1 cellular context compared by ENCODE assay signal in genomic region chr15:95868450-95868849, GRCh38.
A peak's percentile ranks its signal among the peaks of the same experiment; 100 is the strongest.
TF ChIP-seq lines count a peak whose summit lies in the region.

No MANE protein-coding gene starts in this region.

TF ChIP-seq in GM12878, 131 proteins besides CTCF, POLR2A, EP300 and RAD21 (continued from another document and continues in another):
- no peak for TF ChIP-seq E2F4 (IDR thresholded peaks at IDR 0.05; ENCODE audit: low read depth, low read length)
- TF ChIP-seq ZBED1 (IDR thresholded peaks at IDR 0.05; ENCODE audit: borderline replicate concordance): no peak
- no peak for TF ChIP-seq NBN (IDR thresholded peaks at IDR 0.05)
- TF ChIP-seq ATF2 (IDR thresholded peaks at IDR 0.05; ENCODE audit: low read length): no peak
- TF ChIP-seq ZNF24 (IDR thresholded peaks at IDR 0.05): no peak
- no peak for TF ChIP-seq SUPT20H (IDR thresholded peaks at IDR 0.05; ENCODE audit: borderline replicate concordance, control insufficient read depth, low read depth, low read length)
- TF ChIP-seq RB1 (IDR thresholded peaks at IDR 0.05; ENCODE audit: borderline replicate concordance): no peak
- no peak for TF ChIP-seq NFYA (IDR thresholded peaks at IDR 0.05; ENCODE audit: borderline replicate concordance, low read depth, low read length)
- no peak for TF ChIP-seq USF2 (IDR thresholded peaks at IDR 0.05; ENCODE audit: borderline replicate concordance, low read depth, low read length)
- TF ChIP-seq MEF2B (IDR thresholded peaks at IDR 0.05; ENCODE audit: partially characterized antibody, poor library complexity, severe bottlenecking): peak; percentile 65
- no peak for TF ChIP-seq TBL1XR1 (IDR thresholded peaks at IDR 0.05; ENCODE audit: low read depth, low read length)
- TF ChIP-seq KDM1A (IDR thresholded peaks at IDR 0.05; ENCODE audit: borderline replicate concordance): no peak
- no peak for TF ChIP-seq MXI1 (IDR thresholded peaks at IDR 0.05; ENCODE audit: low read depth, low read length)
- TF ChIP-seq, protein P1, sequence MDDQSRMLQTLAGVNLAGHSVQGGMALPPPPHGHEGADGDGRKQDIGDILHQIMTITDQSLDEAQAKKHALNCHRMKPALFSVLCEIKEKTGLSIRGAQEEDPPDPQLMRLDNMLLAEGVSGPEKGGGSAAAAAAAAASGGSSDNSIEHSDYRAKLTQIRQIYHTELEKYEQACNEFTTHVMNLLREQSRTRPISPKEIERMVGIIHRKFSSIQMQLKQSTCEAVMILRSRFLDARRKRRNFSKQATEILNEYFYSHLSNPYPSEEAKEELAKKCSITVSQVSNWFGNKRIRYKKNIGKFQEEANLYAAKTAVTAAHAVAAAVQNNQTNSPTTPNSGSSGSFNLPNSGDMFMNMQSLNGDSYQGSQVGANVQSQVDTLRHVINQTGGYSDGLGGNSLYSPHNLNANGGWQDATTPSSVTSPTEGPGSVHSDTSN (IDR thresholded peaks at IDR 0.05; ENCODE audit: insufficient replicate concordance, low read depth, low read length): no peak
- TF ChIP-seq, protein P2, sequence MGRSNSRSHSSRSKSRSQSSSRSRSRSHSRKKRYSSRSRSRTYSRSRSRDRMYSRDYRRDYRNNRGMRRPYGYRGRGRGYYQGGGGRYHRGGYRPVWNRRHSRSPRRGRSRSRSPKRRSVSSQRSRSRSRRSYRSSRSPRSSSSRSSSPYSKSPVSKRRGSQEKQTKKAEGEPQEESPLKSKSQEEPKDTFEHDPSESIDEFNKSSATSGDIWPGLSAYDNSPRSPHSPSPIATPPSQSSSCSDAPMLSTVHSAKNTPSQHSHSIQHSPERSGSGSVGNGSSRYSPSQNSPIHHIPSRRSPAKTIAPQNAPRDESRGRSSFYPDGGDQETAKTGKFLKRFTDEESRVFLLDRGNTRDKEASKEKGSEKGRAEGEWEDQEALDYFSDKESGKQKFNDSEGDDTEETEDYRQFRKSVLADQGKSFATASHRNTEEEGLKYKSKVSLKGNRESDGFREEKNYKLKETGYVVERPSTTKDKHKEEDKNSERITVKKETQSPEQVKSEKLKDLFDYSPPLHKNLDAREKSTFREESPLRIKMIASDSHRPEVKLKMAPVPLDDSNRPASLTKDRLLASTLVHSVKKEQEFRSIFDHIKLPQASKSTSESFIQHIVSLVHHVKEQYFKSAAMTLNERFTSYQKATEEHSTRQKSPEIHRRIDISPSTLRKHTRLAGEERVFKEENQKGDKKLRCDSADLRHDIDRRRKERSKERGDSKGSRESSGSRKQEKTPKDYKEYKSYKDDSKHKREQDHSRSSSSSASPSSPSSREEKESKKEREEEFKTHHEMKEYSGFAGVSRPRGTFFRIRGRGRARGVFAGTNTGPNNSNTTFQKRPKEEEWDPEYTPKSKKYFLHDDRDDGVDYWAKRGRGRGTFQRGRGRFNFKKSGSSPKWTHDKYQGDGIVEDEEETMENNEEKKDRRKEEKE (IDR thresholded peaks at IDR 0.05): no peak
- no peak for TF ChIP-seq TCF12 (IDR thresholded peaks at IDR 0.05; ENCODE audit: low read depth, low read length)
- TF ChIP-seq POLR2AphosphoS2 (IDR thresholded peaks at IDR 0.05; ENCODE audit: low read depth, low read length): no peak
- no peak for TF ChIP-seq EZH2 (IDR thresholded peaks at IDR 0.05; ENCODE audit: borderline replicate concordance, control insufficient read depth, low read depth, low read length)
- TF ChIP-seq, protein P3, sequence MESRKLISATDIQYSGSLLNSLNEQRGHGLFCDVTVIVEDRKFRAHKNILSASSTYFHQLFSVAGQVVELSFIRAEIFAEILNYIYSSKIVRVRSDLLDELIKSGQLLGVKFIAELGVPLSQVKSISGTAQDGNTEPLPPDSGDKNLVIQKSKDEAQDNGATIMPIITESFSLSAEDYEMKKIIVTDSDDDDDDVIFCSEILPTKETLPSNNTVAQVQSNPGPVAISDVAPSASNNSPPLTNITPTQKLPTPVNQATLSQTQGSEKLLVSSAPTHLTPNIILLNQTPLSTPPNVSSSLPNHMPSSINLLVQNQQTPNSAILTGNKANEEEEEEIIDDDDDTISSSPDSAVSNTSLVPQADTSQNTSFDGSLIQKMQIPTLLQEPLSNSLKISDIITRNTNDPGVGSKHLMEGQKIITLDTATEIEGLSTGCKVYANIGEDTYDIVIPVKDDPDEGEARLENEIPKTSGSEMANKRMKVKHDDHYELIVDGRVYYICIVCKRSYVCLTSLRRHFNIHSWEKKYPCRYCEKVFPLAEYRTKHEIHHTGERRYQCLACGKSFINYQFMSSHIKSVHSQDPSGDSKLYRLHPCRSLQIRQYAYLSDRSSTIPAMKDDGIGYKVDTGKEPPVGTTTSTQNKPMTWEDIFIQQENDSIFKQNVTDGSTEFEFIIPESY (IDR thresholded peaks at IDR 0.05): no peak
- no peak for TF ChIP-seq ASH2L (IDR thresholded peaks at IDR 0.05; ENCODE audit: borderline replicate concordance, low read depth)
- TF ChIP-seq CBFB (IDR thresholded peaks at IDR 0.05; ENCODE audit: low read depth): no peak
- TF ChIP-seq FOXK2 (IDR thresholded peaks at IDR 0.05): no peak
- no peak for TF ChIP-seq PML (IDR thresholded peaks at IDR 0.05; ENCODE audit: low read length)
- TF ChIP-seq, protein P4, sequence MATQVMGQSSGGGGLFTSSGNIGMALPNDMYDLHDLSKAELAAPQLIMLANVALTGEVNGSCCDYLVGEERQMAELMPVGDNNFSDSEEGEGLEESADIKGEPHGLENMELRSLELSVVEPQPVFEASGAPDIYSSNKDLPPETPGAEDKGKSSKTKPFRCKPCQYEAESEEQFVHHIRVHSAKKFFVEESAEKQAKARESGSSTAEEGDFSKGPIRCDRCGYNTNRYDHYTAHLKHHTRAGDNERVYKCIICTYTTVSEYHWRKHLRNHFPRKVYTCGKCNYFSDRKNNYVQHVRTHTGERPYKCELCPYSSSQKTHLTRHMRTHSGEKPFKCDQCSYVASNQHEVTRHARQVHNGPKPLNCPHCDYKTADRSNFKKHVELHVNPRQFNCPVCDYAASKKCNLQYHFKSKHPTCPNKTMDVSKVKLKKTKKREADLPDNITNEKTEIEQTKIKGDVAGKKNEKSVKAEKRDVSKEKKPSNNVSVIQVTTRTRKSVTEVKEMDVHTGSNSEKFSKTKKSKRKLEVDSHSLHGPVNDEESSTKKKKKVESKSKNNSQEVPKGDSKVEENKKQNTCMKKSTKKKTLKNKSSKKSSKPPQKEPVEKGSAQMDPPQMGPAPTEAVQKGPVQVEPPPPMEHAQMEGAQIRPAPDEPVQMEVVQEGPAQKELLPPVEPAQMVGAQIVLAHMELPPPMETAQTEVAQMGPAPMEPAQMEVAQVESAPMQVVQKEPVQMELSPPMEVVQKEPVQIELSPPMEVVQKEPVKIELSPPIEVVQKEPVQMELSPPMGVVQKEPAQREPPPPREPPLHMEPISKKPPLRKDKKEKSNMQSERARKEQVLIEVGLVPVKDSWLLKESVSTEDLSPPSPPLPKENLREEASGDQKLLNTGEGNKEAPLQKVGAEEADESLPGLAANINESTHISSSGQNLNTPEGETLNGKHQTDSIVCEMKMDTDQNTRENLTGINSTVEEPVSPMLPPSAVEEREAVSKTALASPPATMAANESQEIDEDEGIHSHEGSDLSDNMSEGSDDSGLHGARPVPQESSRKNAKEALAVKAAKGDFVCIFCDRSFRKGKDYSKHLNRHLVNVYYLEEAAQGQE (IDR thresholded peaks at IDR 0.05; ENCODE audit: low read depth, low read length): no peak
- no peak for TF ChIP-seq FOXM1 (IDR thresholded peaks at IDR 0.05; ENCODE audit: low read depth, low read length)
- TF ChIP-seq ATF7 (IDR thresholded peaks at IDR 0.05; ENCODE audit: low read depth): 0 out of 2 replicates have a peak, but pooled peaks have one; percentile 12
- TF ChIP-seq NR2C1 (IDR thresholded peaks at IDR 0.05): no peak
- TF ChIP-seq KAT2A (conservative IDR thresholded peaks at IDR 0.05; ENCODE audit: control insufficient read depth, low read depth, low read length): no peak
- TF ChIP-seq, protein P5, sequence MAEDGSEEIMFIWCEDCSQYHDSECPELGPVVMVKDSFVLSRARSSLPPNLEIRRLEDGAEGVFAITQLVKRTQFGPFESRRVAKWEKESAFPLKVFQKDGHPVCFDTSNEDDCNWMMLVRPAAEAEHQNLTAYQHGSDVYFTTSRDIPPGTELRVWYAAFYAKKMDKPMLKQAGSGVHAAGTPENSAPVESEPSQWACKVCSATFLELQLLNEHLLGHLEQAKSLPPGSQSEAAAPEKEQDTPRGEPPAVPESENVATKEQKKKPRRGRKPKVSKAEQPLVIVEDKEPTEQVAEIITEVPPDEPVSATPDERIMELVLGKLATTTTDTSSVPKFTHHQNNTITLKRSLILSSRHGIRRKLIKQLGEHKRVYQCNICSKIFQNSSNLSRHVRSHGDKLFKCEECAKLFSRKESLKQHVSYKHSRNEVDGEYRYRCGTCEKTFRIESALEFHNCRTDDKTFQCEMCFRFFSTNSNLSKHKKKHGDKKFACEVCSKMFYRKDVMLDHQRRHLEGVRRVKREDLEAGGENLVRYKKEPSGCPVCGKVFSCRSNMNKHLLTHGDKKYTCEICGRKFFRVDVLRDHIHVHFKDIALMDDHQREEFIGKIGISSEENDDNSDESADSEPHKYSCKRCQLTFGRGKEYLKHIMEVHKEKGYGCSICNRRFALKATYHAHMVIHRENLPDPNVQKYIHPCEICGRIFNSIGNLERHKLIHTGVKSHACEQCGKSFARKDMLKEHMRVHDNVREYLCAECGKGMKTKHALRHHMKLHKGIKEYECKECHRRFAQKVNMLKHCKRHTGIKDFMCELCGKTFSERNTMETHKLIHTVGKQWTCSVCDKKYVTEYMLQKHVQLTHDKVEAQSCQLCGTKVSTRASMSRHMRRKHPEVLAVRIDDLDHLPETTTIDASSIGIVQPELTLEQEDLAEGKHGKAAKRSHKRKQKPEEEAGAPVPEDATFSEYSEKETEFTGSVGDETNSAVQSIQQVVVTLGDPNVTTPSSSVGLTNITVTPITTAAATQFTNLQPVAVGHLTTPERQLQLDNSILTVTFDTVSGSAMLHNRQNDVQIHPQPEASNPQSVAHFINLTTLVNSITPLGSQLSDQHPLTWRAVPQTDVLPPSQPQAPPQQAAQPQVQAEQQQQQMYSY (CRISPR knock-in tag; IDR thresholded peaks at IDR 0.05): no peak
- TF ChIP-seq YY1 (IDR thresholded peaks at IDR 0.05; ENCODE audit: low read depth, low read length): no peak
- TF ChIP-seq MTA2 (IDR thresholded peaks at IDR 0.05; ENCODE audit: low read depth): peak; percentile 67; the same call in 1 of the 2 replicates
- TF ChIP-seq, protein P6, sequence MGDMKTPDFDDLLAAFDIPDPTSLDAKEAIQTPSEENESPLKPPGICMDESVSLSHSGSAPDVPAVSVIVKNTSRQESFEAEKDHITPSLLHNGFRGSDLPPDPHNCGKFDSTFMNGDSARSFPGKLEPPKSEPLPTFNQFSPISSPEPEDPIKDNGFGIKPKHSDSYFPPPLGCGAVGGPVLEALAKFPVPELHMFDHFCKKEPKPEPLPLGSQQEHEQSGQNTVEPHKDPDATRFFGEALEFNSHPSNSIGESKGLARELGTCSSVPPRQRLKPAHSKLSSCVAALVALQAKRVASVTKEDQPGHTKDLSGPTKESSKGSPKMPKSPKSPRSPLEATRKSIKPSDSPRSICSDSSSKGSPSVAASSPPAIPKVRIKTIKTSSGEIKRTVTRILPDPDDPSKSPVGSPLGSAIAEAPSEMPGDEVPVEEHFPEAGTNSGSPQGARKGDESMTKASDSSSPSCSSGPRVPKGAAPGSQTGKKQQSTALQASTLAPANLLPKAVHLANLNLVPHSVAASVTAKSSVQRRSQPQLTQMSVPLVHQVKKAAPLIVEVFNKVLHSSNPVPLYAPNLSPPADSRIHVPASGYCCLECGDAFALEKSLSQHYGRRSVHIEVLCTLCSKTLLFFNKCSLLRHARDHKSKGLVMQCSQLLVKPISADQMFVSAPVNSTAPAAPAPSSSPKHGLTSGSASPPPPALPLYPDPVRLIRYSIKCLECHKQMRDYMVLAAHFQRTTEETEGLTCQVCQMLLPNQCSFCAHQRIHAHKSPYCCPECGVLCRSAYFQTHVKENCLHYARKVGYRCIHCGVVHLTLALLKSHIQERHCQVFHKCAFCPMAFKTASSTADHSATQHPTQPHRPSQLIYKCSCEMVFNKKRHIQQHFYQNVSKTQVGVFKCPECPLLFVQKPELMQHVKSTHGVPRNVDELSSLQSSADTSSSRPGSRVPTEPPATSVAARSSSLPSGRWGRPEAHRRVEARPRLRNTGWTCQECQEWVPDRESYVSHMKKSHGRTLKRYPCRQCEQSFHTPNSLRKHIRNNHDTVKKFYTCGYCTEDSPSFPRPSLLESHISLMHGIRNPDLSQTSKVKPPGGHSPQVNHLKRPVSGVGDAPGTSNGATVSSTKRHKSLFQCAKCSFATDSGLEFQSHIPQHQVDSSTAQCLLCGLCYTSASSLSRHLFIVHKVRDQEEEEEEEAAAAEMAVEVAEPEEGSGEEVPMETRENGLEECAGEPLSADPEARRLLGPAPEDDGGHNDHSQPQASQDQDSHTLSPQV (IDR thresholded peaks at IDR 0.05): no peak
- no peak for TF ChIP-seq RUNX3 (IDR thresholded peaks at IDR 0.05; ENCODE audit: low read length)
- no peak for TF ChIP-seq PAX5 (IDR thresholded peaks at IDR 0.05; ENCODE audit: borderline replicate concordance, low read depth, low read length)
- no peak for TF ChIP-seq SMAD5 (IDR thresholded peaks at IDR 0.05; ENCODE audit: low read depth)
- peak in 1 of 2 experiments; percentile 49; a peak in 2 of 4 replicates for TF ChIP-seq BHLHE40 (IDR thresholded peaks at IDR 0.05; ENCODE audit: borderline replicate concordance in 1 of 2, low read depth in 2 of 2, low read length in 1 of 2)
- TF ChIP-seq IKZF2 (IDR thresholded peaks at IDR 0.05): peak in 1 of 2 experiments; percentile 22; a peak in 1 of 4 replicates
